ENCODE assay signal across 28 cellular contexts in the genomic region with DNA sequence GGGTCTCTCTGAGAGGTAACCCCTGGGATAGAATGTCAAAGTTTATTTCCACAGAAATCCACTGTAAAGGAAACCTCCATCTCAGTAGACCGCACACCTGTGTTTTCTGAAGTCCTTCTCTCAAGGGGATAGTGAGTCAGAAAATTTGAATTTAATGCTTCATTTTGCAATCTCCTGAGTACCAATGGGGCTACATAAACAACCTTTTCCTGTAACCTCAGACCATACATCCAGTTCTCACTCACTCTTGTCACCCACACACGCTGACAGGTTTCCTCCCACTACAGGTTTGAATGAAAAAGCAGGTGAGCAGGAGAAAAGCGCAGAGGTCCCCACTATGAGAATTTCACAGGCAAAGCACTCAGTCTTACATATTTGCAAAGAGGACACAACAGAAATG.
"Had no signal": no experiment of that assay in that cellular context is flagged by ENCODE, and none has a peak within 500 bp of the region (broad histone marks: within the 10 kb centered on the region; RNA-seq: fewer than 3 reads in every experiment).

No MANE protein-coding gene starts in this region.

- H3K4me3 Mint-ChIP-seq: endodermal cell; naive thymus-derived CD8-positive, alpha-beta T cell; nephron progenitor cell had no signal

- H3K27ac ChIP-seq: dorsolateral prefrontal cortex, esophagus muscularis mucosa, foreskin keratinocyte, gastroesophageal sphincter, heart right ventricle, lower lobe of right lung, prostate gland, right atrium auricular region, stomach, thyroid gland had no signal

- H3K27me3 ChIP-seq: esophagus muscularis mucosa, gastroesophageal sphincter, heart right ventricle, right atrium auricular region, thyroid gland had no signal

- H3K36me3 Mint-ChIP-seq: naive thymus-derived CD8-positive, alpha-beta T cell had no signal

- H3K36me3 ChIP-seq: esophagus muscularis mucosa, gastroesophageal sphincter, heart right ventricle, lower lobe of right lung, prostate gland, right atrium auricular region, stomach, thyroid gland had no signal

- H3K9me3 ChIP-seq: gastroesophageal sphincter, prostate gland, thyroid gland had no signal

- H3K4me2 ChIP-seq: smooth muscle cell had no signal

- H3K4me3 ChIP-seq: dorsolateral prefrontal cortex, esophagus muscularis mucosa, gastroesophageal sphincter, heart right ventricle, lower lobe of right lung, prostate gland, right atrium auricular region, smooth muscle cell, stomach, thyroid gland had no signal

- ATAC-seq: foreskin keratinocyte; gastroesophageal sphincter; heart right ventricle; left colon; left ventricle myocardium superior; naive thymus-derived CD8-positive, alpha-beta T cell; sciatic nerve had no signal

- DNase-seq: dorsolateral prefrontal cortex; effector CD4-positive, alpha-beta T cell; endodermal cell; foreskin keratinocyte; glutamatergic neuron; heart right ventricle; hippocampal formation; kidney glomerular epithelial cell; left colon; left ventricle myocardium superior; lower lobe of right lung; naive thymus-derived CD8-positive, alpha-beta T cell; nephron progenitor cell; nucleus accumbens; stimulated activated CD4-positive, alpha-beta T cell treated with anti-CD3 and anti-CD28 coated beads, Interleukin-12 subunit alpha, Interleukin-12 subunit beta, amount 100 ng/mL, for 4 hours; stimulated activated CD4-positive, alpha-beta T cell treated with anti-CD3 and anti-CD28 coated beads, Interleukin-1b, Interleukin-23, amount 100 ng/mL, for 48 hours; stimulated activated CD4-positive, alpha-beta T cell treated with anti-CD3 and anti-CD28 coated beads, Interleukin-4, amount 100 ng/mL, for 1 hour; stimulated activated CD8-positive, alpha-beta memory T cell treated with anti-CD3 and anti-CD28 coated beads, Interleukin-4, amount 100 ng/mL, for 48 hours; stimulated activated naive CD4-positive, alpha-beta T cell treated with Interleukin-2 at 50 U/mL for 16 hours; stomach; thyroid gland; trophoblast cell had no signal

- H3K27ac Mint-ChIP-seq: endodermal cell; naive thymus-derived CD8-positive, alpha-beta T cell; nephron progenitor cell had no signal

- H3K4me1 Mint-ChIP-seq: naive thymus-derived CD8-positive, alpha-beta T cell had no signal

- H3K4me1 ChIP-seq: foreskin keratinocyte, heart right ventricle, lower lobe of right lung, prostate gland, right atrium auricular region, thyroid gland had no signal
